Comparison of ENCODE assay signal across 8 cellular contexts in the genomic region with DNA sequence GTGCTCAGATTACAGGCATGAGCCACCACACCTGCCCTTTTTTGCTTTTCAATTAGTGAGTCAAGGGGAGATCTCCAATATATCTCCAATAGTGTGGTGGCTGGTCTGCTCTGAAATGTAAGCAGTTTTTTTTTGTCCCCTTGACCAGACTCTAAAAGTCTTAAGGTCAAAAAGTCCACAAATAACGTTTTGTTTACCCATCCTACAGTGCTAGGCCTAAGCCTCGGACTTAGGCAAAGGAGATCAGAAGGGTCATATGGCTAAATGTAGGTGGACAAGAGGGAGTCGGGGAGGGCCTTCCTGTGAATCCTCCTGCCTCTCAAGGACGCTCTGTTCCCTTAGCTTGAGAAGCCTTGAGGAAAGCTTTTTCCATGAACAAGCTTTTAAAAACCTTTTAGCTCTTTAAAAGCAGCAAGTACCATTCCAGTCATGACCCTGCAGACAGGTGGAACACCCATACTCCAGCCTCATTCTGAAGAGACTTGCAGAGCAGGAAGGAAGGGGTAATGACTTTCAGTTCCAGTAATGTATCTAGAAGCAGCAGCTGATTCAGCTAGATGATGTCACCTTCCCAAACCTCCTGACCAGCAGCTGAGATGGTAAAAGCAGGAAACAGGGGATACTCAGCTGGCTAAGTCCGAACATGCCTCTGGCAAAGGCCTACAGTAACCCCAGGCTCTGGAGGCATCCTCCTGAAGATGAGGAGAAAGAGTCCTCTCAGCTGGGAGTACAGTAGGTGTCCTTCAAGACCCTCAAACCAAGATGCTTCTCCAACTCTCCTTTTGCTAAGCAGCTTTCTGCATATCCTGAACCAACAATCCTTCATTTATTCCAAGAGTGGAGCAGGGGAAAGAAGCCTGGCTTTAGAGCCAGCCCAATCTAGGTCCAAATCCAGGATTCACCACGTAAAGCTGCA. TPM values are rescaled to one million over a fixed set of nuclear protein-coding genes. Genes with fewer than 3 reads are reported as not detected.
A peak's percentile ranks its signal among the peaks of the same experiment; 100 is the strongest.
DNase-seq lines count a peak whose midpoint lies in the region; ATAC-seq, FAIRE-seq and TF ChIP-seq lines count a peak whose summit lies in the region.

No MANE protein-coding gene starts in this region.

- no peak overlapping the region for H2BK120ac ChIP-seq in H1 (replicated peaks; ENCODE audit: low read depth, low read length)

- H4K91ac ChIP-seq in H1 (replicated peaks; ENCODE audit: insufficient read length, low read length) = no peak overlapping the region

- peaks cover 0 to 50% of the 10 kb centered on the region in 2 experiments; a peak in 2 of 4 replicates for H3K79me2 ChIP-seq in H1 (ENCODE audit: control insufficient read depth in 1 of 2, insufficient read depth in 2 of 2, low read length in 2 of 2)

- H4K8ac ChIP-seq in H1 (ENCODE audit: extremely low read depth, insufficient read depth, low read length) = no peak overlapping the region

- H3K4me1 ChIP-seq in H1 (replicated peaks in 1 of 4; ENCODE audit: control insufficient read depth in 3 of 4, insufficient read depth in 4 of 4, low read length in 3 of 4) = peaks cover 9 to 15% (median 10%) of the 10 kb centered on the region in 4 experiments
- H3K4me1 ChIP-seq in urinary bladder (ENCODE audit: insufficient read depth) = peaks cover 4% of the 10 kb centered on the region

- H2AK5ac ChIP-seq in H1 (ENCODE audit: low read depth, low read length) = no peak overlapping the region

- no peak overlapping the region for H3K14ac ChIP-seq in H1 (ENCODE audit: insufficient read length)

- no peaks in the 10 kb centered on the region for H3K9me3 ChIP-seq in H1 (ENCODE audit: insufficient read depth in 2 of 2, low read depth in 1 of 2, low read length in 1 of 2)

- no peak for TF ChIP-seq EP300 in H1 (IDR thresholded peaks at IDR 0.05; ENCODE audit: borderline replicate concordance in 1 of 2, low read depth in 2 of 2, low read length in 2 of 2)

- no peaks in the 10 kb centered on the region for H3K23me2 ChIP-seq in H1 (ENCODE audit: low read depth, low read length)

- peaks cover 0 to 3% (median 0%) of the 10 kb centered on the region in 4 experiments; a peak in 1 of 8 replicates for H3K36me3 ChIP-seq in H1 (ENCODE audit: control insufficient read depth in 2 of 4, insufficient read depth in 4 of 4, low read length in 3 of 4)
- no peaks in the 10 kb centered on the region for H3K36me3 ChIP-seq in urinary bladder (ENCODE audit: insufficient read depth)

- no peak for TF ChIP-seq POLR2A in H1 (IDR thresholded peaks at IDR 0.05; ENCODE audit: control extremely low read depth in 1 of 2, low read depth in 2 of 2, low read length in 2 of 2)

- H2BK20ac ChIP-seq in H1 (ENCODE audit: low read length) = no peak overlapping the region

- no peak for TF ChIP-seq RAD21 in H1 (IDR thresholded peaks at IDR 0.05 in 1 of 2, conservative IDR thresholded peaks at IDR 0.05 in 1 of 2; ENCODE audit: low read depth in 2 of 2, low read length in 2 of 2)

- peak; percentile 97 for DNase-seq in EL
- peak; percentile 84 for DNase-seq in SHP77 treated with DMSO at 0.1 percent for 48 hours (lab: John Stamatoyannopoulos, UW)
- no peak for DNase-seq in H1 (ENCODE audit: low read depth in 1 of 2, low spot score in 2 of 2)
- peak; percentile 60 for DNase-seq in midbrain (lab: John Stamatoyannopoulos, UW)
- no peak for DNase-seq in cortex of kidney (lab: John Stamatoyannopoulos, UW)

- 88% methylated on average over 6 of the region's 6 CpGs; no CpG with 5 or more reads in 1 of the 2 experiments for WGBS in H1 (ENCODE audit: extremely low coverage in 1 of 2, insufficient coverage in 1 of 2, insufficient read length in 1 of 2, insufficient replicate concordance in 2 of 2, low coverage in 1 of 2, low lambda C conversion rate in 2 of 2, missing lambda C conversion rate in 1 of 2), 2 experiments
- 40% methylated on average over 6 of the region's 6 CpGs for WGBS in urinary bladder

- no peak overlapping the region for H4K5ac ChIP-seq in H1 (ENCODE audit: insufficient read length, low read depth, low read length)

- TF ChIP-seq CTCF in H1 (IDR thresholded peaks at IDR 0.05; ENCODE audit: control extremely low read depth in 1 of 3, insufficient read depth in 1 of 3, low read depth in 1 of 3, low read length in 3 of 3) = no peak

- no peak overlapping the region for H3K56ac ChIP-seq in H1 (replicated peaks; ENCODE audit: insufficient read length, low read depth, low read length)

- H3K9ac ChIP-seq in H1 (replicated peaks in 1 of 4; ENCODE audit: extremely low read depth in 1 of 4, low read depth in 3 of 4, low read length in 3 of 4) = no peak overlapping the region

- no peak overlapping the region for H3K4ac ChIP-seq in H1 (replicated peaks; ENCODE audit: insufficient read length, low read depth, low read length)

- H2AFZ ChIP-seq in H1 (ENCODE audit: low read length) = no peak overlapping the region

- H2BK12ac ChIP-seq in H1 (ENCODE audit: low read depth, low read length) = no peak overlapping the region

- H4K20me1 ChIP-seq in H1 (replicated peaks in 1 of 2; ENCODE audit: control insufficient read depth in 1 of 2, insufficient read depth in 2 of 2, low read length in 2 of 2) = peaks cover 0 to 2% of the 10 kb centered on the region in 2 experiments

- peak overlapping the region; percentile 24 for H3K18ac ChIP-seq in H1 (ENCODE audit: extremely low read depth, low read length)

- H3K23ac ChIP-seq in H1 (ENCODE audit: insufficient read length) = no peak overlapping the region

- peak; percentile 97 for ATAC-seq in GM19468 (IDR thresholded peaks at IDR 0.05; ENCODE audit: extremely low read depth, unreplicated experiment)
- ATAC-seq in HG03521 (IDR thresholded peaks at IDR 0.05; ENCODE audit: unreplicated experiment) = peak; percentile 87

- H3K27ac ChIP-seq in H1 (ENCODE audit: low read depth, low read length) (no peak overlapping the region), urinary bladder (ENCODE audit: low read depth) (peak overlapping the region; percentile 80)

- no peaks in the 10 kb centered on the region for H3K27me3 ChIP-seq in H1 (replicated peaks in 1 of 4; ENCODE audit: control insufficient read depth in 3 of 4, extremely low read depth in 1 of 4, insufficient read depth in 3 of 4, low read length in 3 of 4)

- H3K4me3 ChIP-seq in H1 (ENCODE audit: extremely low read depth in 1 of 4, insufficient read depth in 2 of 4, low read depth in 3 of 4, low read length in 4 of 4) = no peak overlapping the region
- no peak overlapping the region for H3K4me3 ChIP-seq in urinary bladder (ENCODE audit: low read depth, low read length)

- POLR2A ChIA-PET in H1 (lab: Charles Lee; ENCODE audit: partially characterized antibody) = interaction anchor here (0.7 to 4.8 kb wide), 13 partner anchors 8 to 126 kb away, joined by 3 to 35 read pairs (median 4); partner anchors contain the start of gene BCL2L1

- no peak for FAIRE-seq in H1 (lab: Jason Lieb, UNC)

- no peak overlapping the region for H3K4me2 ChIP-seq in H1 (ENCODE audit: insufficient read depth in 1 of 2, low read depth in 2 of 2, low read length in 2 of 2)

- CTCF ChIA-PET in H1 (lab: Charles Lee; ENCODE audit: partially characterized antibody) = interaction anchor here (0.9 to 6.2 kb wide), 7 partner anchors 10 to 137 kb away, joined by 3 to 40 read pairs (median 4); partner anchors contain the start of gene BCL2L1

- H2BK15ac ChIP-seq in H1 (ENCODE audit: low read length) = no peak overlapping the region; the same call in 1 of the 2 replicates

- peaks cover 3% of the 10 kb centered on the region; the same call in 1 of the 2 replicates for H3K79me1 ChIP-seq in H1 (ENCODE audit: low read depth, low read length)

- peak overlapping the region; percentile 32; the same call in 1 of the 2 replicates for H2BK5ac ChIP-seq in H1 (ENCODE audit: low read depth, low read length)

TF ChIP-seq in H1, 55 proteins besides CTCF, POLR2A, EP300 and RAD21 (continues in another document):
- TF ChIP-seq RBBP5 (IDR thresholded peaks at IDR 0.05; ENCODE audit: borderline replicate concordance, low read depth, low read length) = no peak
- no peak for TF ChIP-seq ATF3 (IDR thresholded peaks at IDR 0.05; ENCODE audit: insufficient read depth, low read depth, low read length)
- no peak for TF ChIP-seq NANOG (IDR thresholded peaks at IDR 0.05; ENCODE audit: insufficient read depth, low read depth, low read length, poor library complexity, severe bottlenecking)
- no peak for TF ChIP-seq HDAC2 (IDR thresholded peaks at IDR 0.05; ENCODE audit: borderline replicate concordance in 1 of 2, low read depth in 2 of 2, low read length in 2 of 2)
- TF ChIP-seq SUZ12 (IDR thresholded peaks at IDR 0.05; ENCODE audit: low read length) = no peak
- TF ChIP-seq SAP30 (IDR thresholded peaks at IDR 0.05; ENCODE audit: insufficient read depth, insufficient replicate concordance, low read length) = no peak
- TF ChIP-seq RFX5 (IDR thresholded peaks at IDR 0.05; ENCODE audit: borderline replicate concordance, low read depth, low read length) = no peak
- no peak for TF ChIP-seq SIX5 (IDR thresholded peaks at IDR 0.05; ENCODE audit: low read depth, low read length)

RNA-seq across cellular contexts. Expression of gene BCL2L1, which starts 23.6 kb away (rescaled TPM):
- total RNA-seq in H1 (2021; fragmentation: NEBNext Ultra II Directional; extraction: Animal tissue kit (Norgen Biotek cat#: 25700)) = 64.9 and 66.0 TPM in 2 replicates
- polyA plus RNA-seq in H1 (2011; rRNA removed) (66.1 and 94.4 TPM in 2 replicates), urinary bladder (61.3 TPM)
- 78.2 TPM for polyA plus RNA-seq in H1 (2011; cell fraction: cytosol; rRNA removed)
- 67.5 TPM for polyA plus RNA-seq in H1 (2011; cell fraction: nucleus; rRNA removed)
- polyA plus RNA-seq in H1 (2012, experiment 1 of 2) = 69.5 to 76.8 TPM (median 74.9 TPM) in 4 replicates
- 119 TPM for polyA plus RNA-seq in H1 (2012, experiment 2 of 2)
- 36.6 TPM for polyA plus RNA-seq in H1 (2013, experiment 1 of 2)
- 38.8 TPM for polyA plus RNA-seq in H1 (2013, experiment 2 of 2)
- polyA minus RNA-seq in H1 (2011; rRNA and poly(A)+ RNA removed) = 49.7 and 68.8 TPM in 2 replicates
- polyA minus RNA-seq in H1 (2011; cell fraction: cytosol; rRNA and poly(A)+ RNA removed) = 46.3 TPM
- polyA minus RNA-seq in H1 (2011; cell fraction: nucleus; rRNA and poly(A)+ RNA removed) = 57.2 TPM
- 24.2 TPM for total RNA-seq in urinary bladder

RNA-seq across cellular contexts. Expression of gene TPX2, which starts 40.0 kb away (rescaled TPM):
- total RNA-seq in H1 (2021; fragmentation: NEBNext Ultra II Directional; extraction: Animal tissue kit (Norgen Biotek cat#: 25700)) = 122 and 125 TPM in 2 replicates
- polyA plus RNA-seq in H1 (2011; rRNA removed) (36.5 and 43.6 TPM in 2 replicates), urinary bladder (0.84 TPM)
- 59.8 TPM for polyA plus RNA-seq in H1 (2011; cell fraction: cytosol; rRNA removed)
- 51.2 TPM for polyA plus RNA-seq in H1 (2011; cell fraction: nucleus; rRNA removed)
- polyA plus RNA-seq in H1 (2012, experiment 1 of 2) = 97.2 to 147 TPM (median 112 TPM) in 4 replicates
- 15.4 TPM for polyA plus RNA-seq in H1 (2012, experiment 2 of 2)
- 96.2 TPM for polyA plus RNA-seq in H1 (2013, experiment 1 of 2)
- 91.5 TPM for polyA plus RNA-seq in H1 (2013, experiment 2 of 2)
- polyA minus RNA-seq in H1 (2011; rRNA and poly(A)+ RNA removed) = 68.9 and 76.2 TPM in 2 replicates
- 54.8 TPM for polyA minus RNA-seq in H1 (2011; cell fraction: cytosol; rRNA and poly(A)+ RNA removed)
- polyA minus RNA-seq in H1 (2011; cell fraction: nucleus; rRNA and poly(A)+ RNA removed) = 62.2 TPM
- total RNA-seq in urinary bladder = 22.7 TPM

Comparison
In these comparisons a context has a peak if more than half of its experiments do, and no peak if none do; other contexts are left out.
1. DNase-seq: peak in EL (single experiment), SHP77 treated with DMSO at 0.1 percent for 48 hours (single experiment) and midbrain (single experiment); none in H1 (0 of 2) and cortex of kidney (single experiment).